Comparison of ENCODE assay signal across 18 cellular contexts in the genomic region with DNA sequence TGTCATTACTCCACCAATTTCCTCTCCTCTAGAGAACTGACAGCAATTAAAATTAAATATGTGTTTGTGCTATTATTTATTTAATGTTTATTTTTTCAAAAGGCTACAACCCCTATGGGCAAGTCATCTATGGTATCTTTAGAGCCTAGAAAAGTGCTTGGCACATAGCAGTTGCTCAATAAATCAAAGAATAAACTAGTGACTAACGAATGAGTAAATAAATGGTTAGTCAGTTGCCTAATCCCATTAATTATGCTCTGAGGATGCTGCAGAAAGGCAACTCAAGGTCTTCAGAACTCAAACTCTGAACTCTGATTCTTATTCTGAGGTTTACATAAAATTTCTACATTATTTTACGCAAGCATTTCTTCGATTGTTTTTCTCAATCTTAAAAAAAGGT.
"Had no signal": no experiment of that assay in that cellular context is flagged by ENCODE, and none has a peak within 500 bp of the region (broad histone marks: within the 10 kb centered on the region; RNA-seq: fewer than 3 reads in every experiment).

No MANE protein-coding gene starts in this region.

- DNase-seq: KBM-7, MG63, NCI-H1092, NCI-H1105 treated with DMSO at 0.1 percent for 48 hours, NCI-H1417 treated with DMSO at 0.1 percent for 48 hours, NCI-H146, NCI-H1694 treated with DMSO at 0.1 percent for 48 hours, NCI-H1930, NCI-H2081, NCI-H2107, NCI-H2227 treated with DMSO at 0.1 percent for 48 hours, NCI-H524, NCI-H526 treated with DMSO at 0.1 percent for 48 hours, NCI-H774, SHP77 treated with DMSO at 0.1 percent for 48 hours, SJCRH30 had no signal

- ATAC-seq: Right ventricle myocardium inferior, SK-N-SH treated with all-trans-retinoic acid at 6 μM for 48 hours had no signal

- H3K27ac ChIP-seq: SJCRH30 had no signal

- H3K4me1 ChIP-seq: SJCRH30 had no signal

- H3K36me3 ChIP-seq: MG63, SJCRH30 had no signal

- H3K9me3 ChIP-seq: MG63, SJCRH30 had no signal

- H3K4me3 ChIP-seq: MG63, SJCRH30 had no signal
